In the genomic region with DNA sequence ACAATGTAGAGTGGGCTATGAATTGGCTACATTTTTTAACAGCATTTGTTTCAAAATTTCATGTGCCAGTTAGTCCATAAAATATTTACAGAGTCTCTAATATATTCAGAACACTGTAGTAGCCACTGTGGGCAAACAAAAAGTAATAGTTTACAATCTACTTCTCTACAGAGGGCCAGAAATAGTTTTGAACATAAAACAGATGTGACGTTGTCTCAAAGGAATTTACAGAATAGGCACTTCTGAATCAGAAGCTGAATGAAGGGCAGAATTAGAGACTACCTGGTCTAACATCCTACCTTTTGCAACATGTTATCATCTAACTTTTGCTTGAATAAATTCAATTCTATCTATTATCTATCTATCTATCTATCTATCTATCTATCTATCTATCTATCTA, we compare ENCODE assay signal across 17 cellular contexts.
DNase-seq lines count a peak whose midpoint lies in the region; ATAC-seq and TF ChIP-seq lines count a peak whose summit lies in the region.
"Had no signal": no experiment of that assay in that cellular context is flagged by ENCODE, and none has a peak within 500 bp of the region (broad histone marks: within the 10 kb centered on the region; RNA-seq: fewer than 3 reads in every experiment).

No MANE protein-coding gene starts in this region.

- DNase-seq in EH (ENCODE audit: low read depth) = peak; percentile 41
- peak; percentile 8 for DNase-seq in ELR (ENCODE audit: low read depth)
- DNase-seq in RWPE2 (ENCODE audit: low spot score) = no peak
- peak; percentile 7 for DNase-seq in epithelial cell of esophagus (ENCODE audit: low read depth)
- no peak for DNase-seq in 8988T
- no peak for DNase-seq in coronary artery (ENCODE audit: low spot score)
- DNase-seq: C1 segment of cervical spinal cord; Calu3; CD4-positive, alpha-beta memory T cell; COR-L47; DMS53; DMS79 treated with DMSO at 0.1 percent for 48 hours; GOT3; HFFc6 had no signal

- no peak overlapping the region for H3K4me3 ChIP-seq in RWPE2 (ENCODE audit: severe bottlenecking)
- H3K4me3 ChIP-seq in epithelial cell of esophagus (ENCODE audit: low read length) = no peak overlapping the region
- H3K4me3 ChIP-seq in coronary artery = no peak overlapping the region
- H3K4me3 ChIP-seq: HAP-1 had no signal

- H3K36me3 ChIP-seq in RWPE2 (ENCODE audit: low read depth) = no peaks in the 10 kb centered on the region
- H3K36me3 ChIP-seq: HAP-1 had no signal

- peaks cover 5% of the 10 kb centered on the region for H3K4me1 ChIP-seq in RWPE2 (ENCODE audit: insufficient read depth, poor library complexity, severe bottlenecking)

- TF ChIP-seq CTCF in RWPE2 (IDR thresholded peaks at IDR 0.05; ENCODE audit: poor library complexity, severe bottlenecking) = no peak
- TF ChIP-seq CTCF in epithelial cell of esophagus (IDR thresholded peaks at IDR 0.05; ENCODE audit: insufficient read depth, low read depth, low read length, missing control alignments) = no peak
- no peak for TF ChIP-seq CTCF in coronary artery (IDR thresholded peaks at IDR 0.05)

- ATAC-seq in RWPE2 (ENCODE audit: low read depth) (peak; percentile 67; the same call in 2 of the 3 replicates), HG03039 (IDR thresholded peaks at IDR 0.05; ENCODE audit: unreplicated experiment) (no peak), HG02852 (IDR thresholded peaks at IDR 0.05; ENCODE audit: unreplicated experiment) (no peak)

- H3K27ac ChIP-seq in RWPE2 (ENCODE audit: poor library complexity, severe bottlenecking) (no peak overlapping the region), coronary artery (no peak overlapping the region)

- no peaks in the 10 kb centered on the region for H3K27me3 ChIP-seq in RWPE2 (ENCODE audit: insufficient read depth, poor library complexity, severe bottlenecking)

- H3K9me3 ChIP-seq in RWPE2 (ENCODE audit: severe bottlenecking) = no peaks in the 10 kb centered on the region
- H3K9me3 ChIP-seq: HAP-1 had no signal

Comparison
In these comparisons a context has a peak if more than half of its experiments do, and no peak if none do; other contexts are left out.
1. DNase-seq: peak in EH (single experiment), ELR (single experiment) and epithelial cell of esophagus (single experiment); none in RWPE2 (single experiment), 8988T (single experiment) and coronary artery (single experiment).